8 cellular contexts compared by ENCODE assay signal in the genomic region with DNA sequence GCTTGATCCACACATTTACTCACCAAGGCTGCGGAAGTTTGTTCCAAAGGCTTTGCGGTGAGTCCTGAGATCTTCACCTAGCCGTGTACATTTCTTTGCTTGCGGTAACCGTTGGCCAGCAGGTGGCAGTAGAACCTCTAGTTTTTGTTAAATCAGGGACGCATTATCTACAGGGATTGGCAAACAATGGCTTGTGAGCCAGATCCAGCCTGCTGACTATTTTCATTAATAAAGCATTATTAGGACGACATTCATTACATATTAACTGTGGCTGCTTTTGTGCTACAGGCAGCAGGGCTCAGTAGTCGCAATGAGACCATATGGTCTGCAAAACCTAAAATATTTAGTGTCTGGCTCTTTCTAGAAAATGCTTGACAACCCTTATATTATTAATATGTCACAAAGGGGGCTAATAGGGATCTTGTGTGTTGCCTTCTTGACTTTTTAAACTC.
DNase-seq lines count a peak whose midpoint lies in the region; ATAC-seq and TF ChIP-seq lines count a peak whose summit lies in the region.

No MANE protein-coding gene starts in this region.

- no peak overlapping the region for H3K9ac ChIP-seq in IMR-90 (ENCODE audit: low read depth, low read length)
- H3K9ac ChIP-seq in OCI-LY1 (ENCODE audit: low read length): no peak overlapping the region

- no peak overlapping the region for H4K5ac ChIP-seq in IMR-90 (ENCODE audit: low read depth, low read length)

- H3K9me2 ChIP-seq in OCI-LY1 (ENCODE audit: low read depth, low read length): no peaks in the 10 kb centered on the region

- H3K9me3 ChIP-seq in IMR-90 (ENCODE audit: control insufficient read depth, insufficient read depth, low read length) (no peaks in the 10 kb centered on the region), OCI-LY1 (ENCODE audit: low read length) (no peaks in the 10 kb centered on the region), stomach (no peaks in the 10 kb centered on the region)

- no peak overlapping the region for H3K4me2 ChIP-seq in IMR-90 (ENCODE audit: low read depth, low read length)
- no peak overlapping the region for H3K4me2 ChIP-seq in OCI-LY1 (ENCODE audit: low read length)

- DNase-seq in ACHN: peak; percentile 69
- DNase-seq in IMR-90: peak; percentile 67
- peak; percentile 55 for DNase-seq in activated T-cell treated with anti-CD3 and anti-CD28 coated beads for 4 hours
- DNase-seq in fibroblast of gingiva (ENCODE audit: low read depth): peak; percentile 56
- peak; percentile 92 for DNase-seq in stomach

- H4K91ac ChIP-seq in IMR-90 (ENCODE audit: insufficient read depth, low read depth, low read length): no peak overlapping the region

- H2BK15ac ChIP-seq in IMR-90 (ENCODE audit: low read depth, low read length): no peak overlapping the region

- no peak for TF ChIP-seq POLR2A in IMR-90 (IDR thresholded peaks at IDR 0.05; ENCODE audit: low read depth, low read length)
- no peak for TF ChIP-seq POLR2A in stomach (IDR thresholded peaks at IDR 0.05)

- peaks cover 29% of the 10 kb centered on the region for H3K4me1 Mint-ChIP-seq in nephron

- no TSS peak for BruUV-seq in IMR-90 (replicated peaks; lab: Mats Ljungman, UMichigan)

- H3K27me3 Mint-ChIP-seq in nephron (ENCODE audit: low read depth): no peaks in the 10 kb centered on the region

- H3K27ac ChIP-seq in IMR-90 (ENCODE audit: insufficient read depth, low read length): no peak overlapping the region
- no peak overlapping the region for H3K27ac ChIP-seq in OCI-LY1 (ENCODE audit: low read depth, low read length, poor library complexity, severe bottlenecking)
- H3K27ac ChIP-seq in stomach: no peak overlapping the region

- H3K4me3 ChIP-seq in IMR-90 (ENCODE audit: insufficient read depth, low read depth, low read length) (no peak overlapping the region), OCI-LY1 (ENCODE audit: low read depth, low read length, poor library complexity, severe bottlenecking) (no peak overlapping the region), stomach (no peak overlapping the region)

- no peak overlapping the region for H3K4me3 Mint-ChIP-seq in nephron

- H2BK5ac ChIP-seq in IMR-90 (ENCODE audit: low read depth, low read length, poor library complexity, severe bottlenecking): no peak overlapping the region

- POLR2A ChIA-PET in IMR-90 (lab: Charles Lee; ENCODE audit: unreplicated experiment): no interaction called here

- TF ChIP-seq RAD21 in IMR-90 (IDR thresholded peaks at IDR 0.05; ENCODE audit: low read length): peak; percentile 51

- TF ChIP-seq EP300 in stomach (IDR thresholded peaks at IDR 0.05): no peak

- ATAC-seq in GM18519 (IDR thresholded peaks at IDR 0.05; ENCODE audit: low FRiP score, unreplicated experiment): peak; percentile 59
- ATAC-seq in IMR-90 (ENCODE audit: low read depth): peak; percentile 87

- intact Hi-C loops in IMR-90 (cut with micrococcal nuclease): loop anchor here (10.0 kb wide), 1 partner anchor 175 kb away; the partner anchor contains the start of gene DOK5
- intact Hi-C loops in stomach (cut with DNase I; ENCODE audit: low total_unique reads): loop anchor here (10.0 kb wide), 2 partner anchors 425 to 555 kb away; no protein-coding TSS in a partner anchor

- H3K27me3 ChIP-seq in IMR-90 (ENCODE audit: control insufficient read depth, insufficient read depth, low read length) (no peaks in the 10 kb centered on the region), OCI-LY1 (ENCODE audit: insufficient read depth, low read length) (no peaks in the 10 kb centered on the region), stomach (no peaks in the 10 kb centered on the region)

- H3K23ac ChIP-seq in IMR-90 (ENCODE audit: low read depth, low read length): no peak overlapping the region

- 9% methylated on average over 5 of the region's 8 CpGs; no CpG with 5 or more reads in 1 of the 2 experiments for WGBS in IMR-90 (ENCODE audit: extremely low coverage in 2 of 2, insufficient read length in 1 of 2), 2 experiments
- 7 to 11% (median 8%) methylated on average over 8 of the region's 8 CpGs for WGBS in stomach, 5 donors

- H3K18ac ChIP-seq in IMR-90 (ENCODE audit: low read depth, low read length): no peak overlapping the region

- in situ Hi-C loops in ACHN (cut with HindIII; ENCODE audit: low pct_ligation_motif_present, low pct_unique_long_range_greater_than_20kb, low sequenced_read_pairs): no loop called here
- in situ Hi-C loops in IMR-90 (cut with MboI; ENCODE audit: low sequenced_read_pairs): loop anchor here (5.0 kb wide), 1 partner anchor 427 kb away; no protein-coding TSS in a partner anchor

- H4K8ac ChIP-seq in IMR-90 (ENCODE audit: low read depth in 2 of 2, low read length in 2 of 2): no peak overlapping the region

- no peaks in the 10 kb centered on the region for H4K20me1 ChIP-seq in IMR-90 (ENCODE audit: insufficient read depth, low read length)
- H4K20me1 ChIP-seq in OCI-LY1 (ENCODE audit: insufficient read depth, low read length): no peaks in the 10 kb centered on the region

- no peak overlapping the region for H2AK5ac ChIP-seq in IMR-90 (ENCODE audit: low read depth, low read length)

- H3K79me1 ChIP-seq in IMR-90 (ENCODE audit: low read depth in 1 of 2, low read length in 2 of 2): no peaks in the 10 kb centered on the region

- H3K79me2 ChIP-seq in OCI-LY1 (ENCODE audit: insufficient read depth, low read length): no peaks in the 10 kb centered on the region

- H3F3A ChIP-seq in OCI-LY1 (ENCODE audit: insufficient read depth, low read length): no peaks in the 10 kb centered on the region

- CTCF ChIA-PET in IMR-90 (lab: Yijun Ruan, JAX): no interaction called here

- TF ChIP-seq CTCF in IMR-90 (conservative IDR thresholded peaks at IDR 0.05; ENCODE audit: low read depth, low read length): peak; percentile 71
- TF ChIP-seq CTCF in OCI-LY1 (IDR thresholded peaks at IDR 0.05; ENCODE audit: low read length): peak; percentile 79
- TF ChIP-seq CTCF in nephron (IDR thresholded peaks at IDR 0.05; ENCODE audit: unreplicated experiment in 3 of 3): peak; percentile 76 to 82 (median 80)
- TF ChIP-seq CTCF in stomach (IDR thresholded peaks at IDR 0.05): peak in 5 of 7 experiments; percentile 62 to 76 (median 73)

- H2BK20ac ChIP-seq in IMR-90 (ENCODE audit: low read depth, low read length): no peak overlapping the region

- no peak overlapping the region for H3K4ac ChIP-seq in IMR-90 (ENCODE audit: low read depth, low read length)

- H3K56ac ChIP-seq in IMR-90 (ENCODE audit: extremely low read depth, insufficient read depth, low read length): no peak overlapping the region

- dilution Hi-C loops in IMR-90 (cut with HindIII; ENCODE audit: low sequenced_read_pairs, unreplicated experiment): no loop called here

- no peaks in the 10 kb centered on the region for H3K4me1 ChIP-seq in IMR-90 (ENCODE audit: control insufficient read depth, insufficient read depth, low read length)
- no peaks in the 10 kb centered on the region for H3K4me1 ChIP-seq in OCI-LY1 (ENCODE audit: insufficient read depth, low read length, severe bottlenecking)
- H3K4me1 ChIP-seq in stomach: peaks cover 0 to 15% (median 7%) of the 10 kb centered on the region in 4 donors

- H2BK120ac ChIP-seq in IMR-90 (ENCODE audit: low read depth, low read length): no peak overlapping the region

- H3K9me3 Mint-ChIP-seq in nephron: no peaks in the 10 kb centered on the region

- H3K36me3 Mint-ChIP-seq in nephron (ENCODE audit: low read depth): no peaks in the 10 kb centered on the region

- H2AFZ ChIP-seq in IMR-90 (replicated peaks; ENCODE audit: low read length, poor library complexity) (no peak overlapping the region), OCI-LY1 (ENCODE audit: low read length) (no peak overlapping the region)

- H3K14ac ChIP-seq in IMR-90 (replicated peaks; ENCODE audit: low read depth, low read length): no peak overlapping the region

- H3K36me3 ChIP-seq in IMR-90 (ENCODE audit: control insufficient read depth, insufficient read depth, low read length): no peaks in the 10 kb centered on the region
- no peaks in the 10 kb centered on the region for H3K36me3 ChIP-seq in OCI-LY1 (ENCODE audit: insufficient read depth, low read length)
- no peaks in the 10 kb centered on the region for H3K36me3 ChIP-seq in stomach

- H2AK9ac ChIP-seq in IMR-90 (replicated peaks; ENCODE audit: low read depth, low read length, poor library complexity): no peak overlapping the region

- peak overlapping the region; percentile 4 to 75 (median 64) for H3K27ac Mint-ChIP-seq in nephron

- H3K9me1 ChIP-seq in IMR-90 (ENCODE audit: insufficient read depth, low read length): no peaks in the 10 kb centered on the region

TF ChIP-seq in IMR-90, 13 proteins besides CTCF, POLR2A, EP300 and RAD21:
- TF ChIP-seq RFX5 (IDR thresholded peaks at IDR 0.05; ENCODE audit: low read depth, low read length) (no peak), SMC3 (IDR thresholded peaks at IDR 0.05; ENCODE audit: low read depth, low read length) (peak; percentile 44; the same call in 1 of the 2 replicates)
